In the genomic region with DNA sequence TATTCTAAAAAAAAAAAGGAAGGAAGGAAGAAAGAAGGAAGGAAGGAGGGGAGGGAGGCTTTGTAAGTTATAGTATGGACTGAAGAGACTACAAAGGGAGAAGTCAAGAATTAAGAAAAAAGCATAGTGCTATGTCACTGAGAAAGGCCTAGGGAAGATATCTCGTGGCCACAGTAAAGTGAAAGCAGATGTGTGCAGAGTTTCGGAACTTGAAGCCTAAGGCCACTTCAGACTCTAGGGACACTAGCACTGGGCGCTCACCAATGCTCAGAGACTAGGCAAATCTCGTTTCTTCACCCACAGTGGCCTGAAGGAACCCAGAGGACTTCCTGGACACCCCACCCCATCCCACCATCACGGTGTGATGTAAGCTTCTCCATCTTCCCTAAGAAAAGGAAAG, we compare ENCODE assay signal across 14 cellular contexts.
A peak's percentile ranks its signal among the peaks of the same experiment; 100 is the strongest.
DNase-seq lines count a peak whose midpoint lies in the region; ATAC-seq lines count a peak whose summit lies in the region.
"Had no signal": no experiment of that assay in that cellular context is flagged by ENCODE, and none has a peak within 500 bp of the region (broad histone marks: within the 10 kb centered on the region; RNA-seq: fewer than 3 reads in every experiment).

No MANE protein-coding gene starts in this region.

- ATAC-seq in GM18868 (IDR thresholded peaks at IDR 0.05; ENCODE audit: unreplicated experiment) (peak; percentile 55), HG03439 (IDR thresholded peaks at IDR 0.05; ENCODE audit: unreplicated experiment) (peak; percentile 69), GM18873 (IDR thresholded peaks at IDR 0.05; ENCODE audit: low FRiP score, unreplicated experiment) (no peak)
- ATAC-seq: Panc1 had no signal

- peak; percentile 4 for DNase-seq in H4 (ENCODE audit: low spot score)
- DNase-seq in kidney tubule cell (ENCODE audit: low spot score), result no peak
- no peak for DNase-seq in stimulated activated CD8-positive, alpha-beta memory T cell treated with anti-CD3 and anti-CD28 coated beads, Interleukin-4, amount 100 ng/mL, for 48 hours
- no peak for DNase-seq in stimulated activated CD4-positive, alpha-beta T cell treated with anti-CD3 and anti-CD28 coated beads, Interleukin-12 subunit alpha, Interleukin-12 subunit beta, amount 100 ng/mL, for 4 hours
- DNase-seq: activated CD4-positive, CD25-positive, alpha-beta regulatory T cell treated with anti-CD3 and anti-CD28 coated beads, Interleukin-2, amount 50 U/mL, for 72 hours; activated naive CD8-positive, alpha-beta T cell treated with anti-CD3 and anti-CD28 coated beads for 36 hours; caudate nucleus; NCI-H510A; spleen; T-helper 1 cell had no signal
